ENCODE assay signal across 1 cellular context in the genomic region with DNA sequence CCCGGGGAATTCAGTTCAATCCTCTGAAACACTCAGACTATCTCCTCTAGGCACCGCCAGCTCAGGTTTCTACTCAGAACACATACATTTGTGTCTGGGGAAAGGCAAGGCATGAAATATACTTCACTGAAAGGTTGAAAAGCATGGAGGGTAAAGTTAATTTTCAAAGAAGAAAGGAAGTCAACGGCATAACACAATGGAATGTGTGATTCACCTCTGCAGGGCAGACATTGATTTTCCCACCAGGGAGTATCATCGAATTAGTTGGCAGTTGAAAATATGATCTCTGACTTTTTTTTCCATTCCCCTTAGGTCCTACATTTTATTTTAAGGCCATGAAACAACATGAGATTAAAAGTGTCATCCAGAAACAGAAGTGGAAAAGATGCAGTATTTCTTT.
TF ChIP-seq lines count a peak whose summit lies in the region.

No MANE protein-coding gene starts in this region.

TF ChIP-seq in WTC11, 78 proteins besides CTCF, POLR2A, EP300 and RAD21 (continued from another document):
- TF ChIP-seq, protein P1, sequence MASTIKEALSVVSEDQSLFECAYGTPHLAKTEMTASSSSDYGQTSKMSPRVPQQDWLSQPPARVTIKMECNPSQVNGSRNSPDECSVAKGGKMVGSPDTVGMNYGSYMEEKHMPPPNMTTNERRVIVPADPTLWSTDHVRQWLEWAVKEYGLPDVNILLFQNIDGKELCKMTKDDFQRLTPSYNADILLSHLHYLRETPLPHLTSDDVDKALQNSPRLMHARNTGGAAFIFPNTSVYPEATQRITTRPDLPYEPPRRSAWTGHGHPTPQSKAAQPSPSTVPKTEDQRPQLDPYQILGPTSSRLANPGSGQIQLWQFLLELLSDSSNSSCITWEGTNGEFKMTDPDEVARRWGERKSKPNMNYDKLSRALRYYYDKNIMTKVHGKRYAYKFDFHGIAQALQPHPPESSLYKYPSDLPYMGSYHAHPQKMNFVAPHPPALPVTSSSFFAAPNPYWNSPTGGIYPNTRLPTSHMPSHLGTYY (CRISPR knock-in tag; IDR thresholded peaks at IDR 0.05), result no peak
- TF ChIP-seq ZNF317 (CRISPR knock-in tag; IDR thresholded peaks at IDR 0.05; ENCODE audit: borderline replicate concordance, low read depth), result no peak
- TF ChIP-seq, protein P2, sequence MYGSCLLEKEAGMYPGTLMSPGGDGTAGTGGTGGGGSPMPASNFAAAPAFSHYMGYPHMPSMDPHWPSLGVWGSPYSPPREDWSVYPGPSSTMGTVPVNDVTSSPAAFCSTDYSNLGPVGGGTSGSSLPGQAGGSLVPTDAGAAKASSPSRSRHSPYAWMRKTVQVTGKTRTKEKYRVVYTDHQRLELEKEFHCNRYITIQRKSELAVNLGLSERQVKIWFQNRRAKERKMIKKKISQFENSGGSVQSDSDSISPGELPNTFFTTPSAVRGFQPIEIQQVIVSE (CRISPR knock-in tag; IDR thresholded peaks at IDR 0.05; ENCODE audit: borderline replicate concordance), result no peak
- TF ChIP-seq, protein P3, sequence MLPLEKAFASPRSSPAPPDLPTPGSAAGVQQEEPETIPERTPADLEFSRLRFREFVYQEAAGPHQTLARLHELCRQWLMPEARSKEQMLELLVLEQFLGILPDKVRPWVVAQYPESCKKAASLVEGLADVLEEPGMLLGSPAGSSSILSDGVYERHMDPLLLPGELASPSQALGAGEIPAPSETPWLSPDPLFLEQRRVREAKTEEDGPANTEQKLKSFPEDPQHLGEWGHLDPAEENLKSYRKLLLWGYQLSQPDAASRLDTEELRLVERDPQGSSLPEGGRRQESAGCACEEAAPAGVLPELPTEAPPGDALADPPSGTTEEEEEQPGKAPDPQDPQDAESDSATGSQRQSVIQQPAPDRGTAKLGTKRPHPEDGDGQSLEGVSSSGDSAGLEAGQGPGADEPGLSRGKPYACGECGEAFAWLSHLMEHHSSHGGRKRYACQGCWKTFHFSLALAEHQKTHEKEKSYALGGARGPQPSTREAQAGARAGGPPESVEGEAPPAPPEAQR (CRISPR knock-in tag; IDR thresholded peaks at IDR 0.05), result no peak
- TF ChIP-seq, protein P4, sequence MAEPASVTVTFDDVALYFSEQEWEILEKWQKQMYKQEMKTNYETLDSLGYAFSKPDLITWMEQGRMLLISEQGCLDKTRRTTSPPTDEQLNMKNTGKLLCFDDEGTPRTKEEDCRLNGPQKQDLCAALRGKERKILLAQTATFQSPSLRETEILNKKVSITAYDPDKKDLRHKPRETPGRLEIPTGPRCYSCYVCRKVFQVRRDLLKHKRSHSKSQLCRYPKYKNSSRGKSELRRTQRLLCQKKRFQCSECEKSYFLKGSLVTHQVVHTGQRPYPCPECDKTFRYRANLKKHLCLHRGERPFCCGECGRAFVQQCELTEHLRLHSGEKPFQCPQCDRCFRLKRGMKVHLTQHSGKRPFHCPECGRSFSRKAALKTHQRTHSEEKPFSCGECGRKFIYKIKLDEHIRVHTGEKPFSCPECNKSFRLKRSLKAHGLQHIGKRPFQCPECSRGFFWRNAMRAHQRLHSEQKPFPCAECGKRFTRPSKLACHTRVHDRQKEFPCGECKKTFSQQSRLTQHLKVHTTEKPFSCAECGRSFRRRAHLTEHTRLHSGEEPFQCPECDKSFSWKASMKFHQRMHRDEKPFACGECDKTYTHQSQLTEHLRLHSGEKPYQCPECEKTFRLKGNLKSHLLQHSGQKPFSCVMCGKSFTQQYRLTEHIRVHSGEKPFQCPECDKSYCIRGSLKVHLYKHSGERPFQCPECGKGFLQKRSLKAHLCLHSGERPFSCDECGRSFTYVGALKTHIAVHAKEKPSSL (CRISPR knock-in tag; conservative IDR thresholded peaks at IDR 0.05), result no peak
- TF ChIP-seq, protein P5, sequence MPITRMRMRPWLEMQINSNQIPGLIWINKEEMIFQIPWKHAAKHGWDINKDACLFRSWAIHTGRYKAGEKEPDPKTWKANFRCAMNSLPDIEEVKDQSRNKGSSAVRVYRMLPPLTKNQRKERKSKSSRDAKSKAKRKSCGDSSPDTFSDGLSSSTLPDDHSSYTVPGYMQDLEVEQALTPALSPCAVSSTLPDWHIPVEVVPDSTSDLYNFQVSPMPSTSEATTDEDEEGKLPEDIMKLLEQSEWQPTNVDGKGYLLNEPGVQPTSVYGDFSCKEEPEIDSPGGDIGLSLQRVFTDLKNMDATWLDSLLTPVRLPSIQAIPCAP (CRISPR knock-in tag; IDR thresholded peaks at IDR 0.05), result no peak
